In the genomic region with DNA sequence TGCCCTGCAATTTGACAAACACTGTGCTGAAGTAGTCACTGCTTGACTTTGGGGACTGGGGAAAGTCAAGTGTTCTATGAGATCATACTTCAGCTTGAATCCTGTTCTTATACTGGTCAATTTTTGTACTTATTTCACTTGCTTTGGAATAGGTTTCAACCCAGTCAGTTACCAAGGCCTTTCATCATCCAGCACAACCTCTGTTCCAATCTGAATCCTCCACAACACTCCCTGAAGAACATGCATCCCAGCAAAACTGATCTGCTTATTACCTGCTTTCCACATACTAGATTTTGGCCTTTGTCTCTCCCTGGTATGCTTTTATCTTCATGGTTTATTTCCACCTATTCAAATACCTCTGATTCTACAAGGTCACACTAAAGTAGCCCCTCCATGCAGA, we compare ENCODE assay signal across 23 cellular contexts. TPM values are rescaled to one million over a fixed set of nuclear protein-coding genes. Genes with fewer than 3 reads are reported as not detected.
DNase-seq lines count a peak whose midpoint lies in the region; ATAC-seq and TF ChIP-seq lines count a peak whose summit lies in the region.
"Had no signal": no experiment of that assay in that cellular context is flagged by ENCODE, and none has a peak within 500 bp of the region (broad histone marks: within the 10 kb centered on the region; RNA-seq: fewer than 3 reads in every experiment).

No MANE protein-coding gene starts in this region.

- no peaks in the 10 kb centered on the region for H3K36me3 Mint-ChIP-seq in chondrocyte (ENCODE audit: low read depth)

- peaks cover 31% of the 10 kb centered on the region for H3K4me1 Mint-ChIP-seq in chondrocyte (ENCODE audit: low read depth)

- H3K27me3 Mint-ChIP-seq in chondrocyte (ENCODE audit: low read depth) = no peaks in the 10 kb centered on the region
- H3K27me3 Mint-ChIP-seq: CD4-positive, alpha-beta T cell had no signal

- no peak overlapping the region for H3K4me3 Mint-ChIP-seq in chondrocyte (ENCODE audit: unreplicated experiment)
- H3K4me3 Mint-ChIP-seq: CD4-positive, alpha-beta T cell had no signal

- peak; percentile 14 for DNase-seq in AG10803 (ENCODE audit: low read depth)
- peak; percentile 37 for DNase-seq in NCI-H460 (ENCODE audit: extremely low read depth, low read depth)
- no peak for DNase-seq in chondrocyte (ENCODE audit: low spot score)
- peak; percentile 36 for DNase-seq in fibroblast of the conjunctiva (ENCODE audit: low read depth)
- DNase-seq in NOMO-1 treated with DMSO at 0.1 percent for 48 hours (lab: John Stamatoyannopoulos, UW; ENCODE audit: unreplicated experiment) = no peak
- DNase-seq: AML-193; CD4-positive, alpha-beta T cell; DMS79 treated with DMSO at 0.1 percent for 48 hours; GF-D8; KBM-7; MG63; NCI-H1105 treated with DMSO at 0.1 percent for 48 hours; NCI-H146; NCI-H1930; NCI-H2107; NCI-H774; PC-9; Right ventricle myocardium superior; RPMI8226 had no signal

- peaks cover 2% of the 10 kb centered on the region for H3K9me3 Mint-ChIP-seq in chondrocyte (ENCODE audit: low read depth)
- H3K9me3 Mint-ChIP-seq: CD4-positive, alpha-beta T cell had no signal

- peak overlapping the region; percentile 50 for H3K27ac Mint-ChIP-seq in chondrocyte (ENCODE audit: unreplicated experiment)
- H3K27ac Mint-ChIP-seq: CD4-positive, alpha-beta T cell had no signal

- TF ChIP-seq CTCF in AG10803 (conservative IDR thresholded peaks at IDR 0.05; ENCODE audit: low read length) (no peak), chondrocyte (IDR thresholded peaks at IDR 0.05) (no peak)

- ATAC-seq in HG02870 (IDR thresholded peaks at IDR 0.05; ENCODE audit: unreplicated experiment) = no peak
- no peak for ATAC-seq in GM18505 (IDR thresholded peaks at IDR 0.05; ENCODE audit: unreplicated experiment)

- H3K4me3 ChIP-seq in AG10803 (ENCODE audit: low read length) = no peak overlapping the region
- H3K4me3 ChIP-seq: BLaER1 treated with 17β-estradiol and CSF1 and Interleukin-3, amounts not matched to agents 10 nM and 100 nM; MG63; PC-9; SJSA1 had no signal

- TF ChIP-seq POLR2A in GM18505 (IDR thresholded peaks at IDR 0.05; ENCODE audit: borderline replicate concordance, extremely low read depth, insufficient read depth, insufficient read length) = no peak

RNA-seq across cellular contexts. Expression of gene DPY19L1, which starts 29.5 kb away (rescaled TPM):
- total RNA-seq in NCI-H460 (2014; rRNA removed; shearing (Covaris generic)) = 153 and 159 TPM in 2 replicates
- polyA plus RNA-seq in NCI-H460 (2014; cell fraction: nucleus; rRNA removed) = 71.3 and 104 TPM in 2 replicates
- 30.9 to 47.7 TPM (median 32.2 TPM) in 3 replicates for total RNA-seq in chondrocyte

Comparison
In these comparisons a context has a peak if more than half of its experiments do, and no peak if none do; other contexts are left out.
1. DNase-seq: peak in AG10803 (single experiment), NCI-H460 (single experiment) and fibroblast of the conjunctiva (single experiment); none in chondrocyte (single experiment) and NOMO-1 treated with DMSO at 0.1 percent for 48 hours (single experiment).